In the genomic region with DNA sequence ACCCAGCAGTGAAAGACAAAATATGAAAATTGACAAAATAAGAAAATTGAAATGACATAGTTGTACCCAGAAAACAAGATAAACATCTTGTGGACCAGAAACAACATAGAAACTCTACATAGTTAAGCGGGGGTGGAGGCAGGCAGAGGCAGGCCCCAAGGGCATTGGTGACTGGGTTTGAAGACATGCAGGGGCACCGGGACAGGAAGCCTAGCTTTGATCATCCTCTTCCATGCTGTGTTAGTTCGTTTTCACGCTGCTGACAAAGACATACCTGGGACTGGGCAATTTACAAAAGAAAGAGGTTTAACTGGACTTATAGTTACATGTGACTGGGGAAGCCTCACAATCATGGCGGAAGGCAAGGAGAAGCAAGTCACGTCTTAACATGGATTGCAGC, we compare ENCODE assay signal across 14 cellular contexts. TPM values are rescaled to one million over a fixed set of nuclear protein-coding genes. Genes with fewer than 3 reads are reported as not detected.
DNase-seq lines count a peak whose midpoint lies in the region; ATAC-seq, FAIRE-seq and TF ChIP-seq lines count a peak whose summit lies in the region.
"Had no signal": no experiment of that assay in that cellular context is flagged by ENCODE, and none has a peak within 500 bp of the region (broad histone marks: within the 10 kb centered on the region; RNA-seq: fewer than 3 reads in every experiment).

No MANE protein-coding gene starts in this region.

- TF ChIP-seq CTCF in astrocyte (IDR thresholded peaks at IDR 0.05; ENCODE audit: insufficient read depth, low read depth, low read length) (no peak), tibial artery (IDR thresholded peaks at IDR 0.05) (no peak)

- no peaks in the 10 kb centered on the region for H3K9me3 Mint-ChIP-seq in astrocyte (ENCODE audit: unreplicated experiment)

- peak; percentile 49 for ATAC-seq in HG03460 (IDR thresholded peaks at IDR 0.05; ENCODE audit: unreplicated experiment)
- ATAC-seq in left lobe of liver, result no peak
- ATAC-seq: HepG2 had no signal

- peaks cover 71 to 100% (median 95%) of the 10 kb centered on the region in 10 experiments for H3K4me1 ChIP-seq in BLaER1 treated with 17β-estradiol and CSF1 and Interleukin-3, amounts not matched to agents 10 nM and 100 nM
- H3K4me1 ChIP-seq in astrocyte (ENCODE audit: insufficient read depth, low read length) (peaks cover 34% of the 10 kb centered on the region), tibial artery (no peaks in the 10 kb centered on the region)

- no peak for FAIRE-seq in astrocyte (lab: Jason Lieb, UNC)
- FAIRE-seq: HepG2, small intestine had no signal

- peaks cover 3% of the 10 kb centered on the region for H3K36me3 Mint-ChIP-seq in astrocyte (ENCODE audit: low read depth, unreplicated experiment)

- H3K27ac Mint-ChIP-seq in astrocyte (ENCODE audit: unreplicated experiment), result peak overlapping the region; percentile 63

- peaks cover 36% of the 10 kb centered on the region for H3K4me1 Mint-ChIP-seq in astrocyte (ENCODE audit: low read depth, unreplicated experiment)

- no peaks in the 10 kb centered on the region for H3K9me3 ChIP-seq in BLaER1 treated with 17β-estradiol and CSF1 and Interleukin-3, amounts not matched to agents 10 nM and 100 nM (replicated peaks in 1 of 11)
- H3K9me3 ChIP-seq in astrocyte (ENCODE audit: insufficient read depth, low read depth, low read length), result no peaks in the 10 kb centered on the region
- no peaks in the 10 kb centered on the region for H3K9me3 ChIP-seq in tibial artery

- no peaks in the 10 kb centered on the region for H3K27me3 Mint-ChIP-seq in astrocyte (ENCODE audit: low read depth, unreplicated experiment)

- peak overlapping the region; percentile 49 to 84 (median 66) for H3K4me2 ChIP-seq in BLaER1 treated with 17β-estradiol and CSF1 and Interleukin-3, amounts not matched to agents 10 nM and 100 nM
- H3K4me2 ChIP-seq in astrocyte (ENCODE audit: low read length), result peak overlapping the region; percentile 2

- peaks cover 0 to 92% (median 21%) of the 10 kb centered on the region in 11 experiments; a peak in 11 of 22 replicates for H4K20me1 ChIP-seq in BLaER1 treated with 17β-estradiol and CSF1 and Interleukin-3, amounts not matched to agents 10 nM and 100 nM
- no peaks in the 10 kb centered on the region for H4K20me1 ChIP-seq in astrocyte (ENCODE audit: insufficient read depth, low read length)

- no peak overlapping the region for H2AFZ ChIP-seq in astrocyte (ENCODE audit: low read depth, low read length)

- no peaks in the 10 kb centered on the region for H3K27me3 ChIP-seq in BLaER1 treated with 17β-estradiol and CSF1 and Interleukin-3, amounts not matched to agents 10 nM and 100 nM
- H3K27me3 ChIP-seq in astrocyte (ENCODE audit: insufficient read depth, low read length), result no peaks in the 10 kb centered on the region
- no peaks in the 10 kb centered on the region for H3K27me3 ChIP-seq in tibial artery

- H3K4me3 ChIP-seq in BLaER1 treated with 17β-estradiol and CSF1 and Interleukin-3, amounts not matched to agents 10 nM and 100 nM, result no peak overlapping the region
- H3K4me3 ChIP-seq in astrocyte (ENCODE audit: insufficient read depth, low read depth, low read length), result no peak overlapping the region
- H3K4me3 ChIP-seq in tibial artery, result no peak overlapping the region

- H3K36me3 ChIP-seq in BLaER1 treated with 17β-estradiol and CSF1 and Interleukin-3, amounts not matched to agents 10 nM and 100 nM, result peaks cover 82 to 100% (median 94%) of the 10 kb centered on the region in 11 experiments
- peaks cover 12% of the 10 kb centered on the region for H3K36me3 ChIP-seq in astrocyte (ENCODE audit: insufficient read depth, low read length)
- H3K36me3 ChIP-seq in tibial artery, result no peaks in the 10 kb centered on the region

- H3K79me2 ChIP-seq in astrocyte (ENCODE audit: insufficient read depth, low read length), result no peaks in the 10 kb centered on the region

- DNase-seq in astrocyte (ENCODE audit: low read depth) (no peak), kidney tubule cell (ENCODE audit: low spot score) (peak; percentile 17), tibial artery (no peak), COLO829 (ENCODE audit: low spot score) (no peak), left lobe of liver (ENCODE audit: low spot score) (no peak), NCI-H146 treated with DMSO at 0.1 percent for 48 hours (lab: John Stamatoyannopoulos, UW; ENCODE audit: unreplicated experiment) (no peak)
- DNase-seq: MV-4-11, NCI-H2227 treated with DMSO at 0.1 percent for 48 hours, small intestine had no signal

- intact Hi-C loops in tibial artery (cut with DNase I; ENCODE audit: low total_unique reads), result no loop called here

- 0 out of 22 replicates have a peak overlapping the region, but pooled peaks of 1 of the 11 experiments have one; percentile 35 for H3K9ac ChIP-seq in BLaER1 treated with 17β-estradiol and CSF1 and Interleukin-3, amounts not matched to agents 10 nM and 100 nM
- H3K9ac ChIP-seq in astrocyte (ENCODE audit: low read length), result peak overlapping the region; percentile 62

- peak overlapping the region in 5 of 11 experiments; percentile 1 to 52 (median 17); a peak in 3 of 22 replicates for H3K27ac ChIP-seq in BLaER1 treated with 17β-estradiol and CSF1 and Interleukin-3, amounts not matched to agents 10 nM and 100 nM
- peak overlapping the region; percentile 84 for H3K27ac ChIP-seq in astrocyte (ENCODE audit: low read depth, low read length)
- no peak overlapping the region for H3K27ac ChIP-seq in tibial artery
- H3K27ac ChIP-seq: VCaP had no signal

- H3K4me3 Mint-ChIP-seq in astrocyte (ENCODE audit: unreplicated experiment), result no peak overlapping the region

RNA-seq across cellular contexts. Expression of a gene that starts 33.5 kb away (rescaled TPM):
- not detected in 2 replicates for total RNA-seq in astrocyte
- total RNA-seq in left lobe of liver, result not detected
- total RNA-seq: HepG2, mesenteric fat pad had no signal
